In genomic region chr6:152979116-152979515, GRCh38 we compare ENCODE assay signal across 1 cellular context.
TF ChIP-seq lines count a peak whose summit lies in the region.

No MANE protein-coding gene starts in this region.

TF ChIP-seq in IMR-90, 13 proteins besides CTCF, POLR2A, EP300 and RAD21:
- TF ChIP-seq CEBPB (IDR thresholded peaks at IDR 0.05; ENCODE audit: low read depth, low read length) (no peak), RCOR1 (IDR thresholded peaks at IDR 0.05; ENCODE audit: insufficient replicate concordance, low read length) (no peak), BHLHE40 (IDR thresholded peaks at IDR 0.05; ENCODE audit: low read depth, low read length) (no peak), MXI1 (IDR thresholded peaks at IDR 0.05; ENCODE audit: borderline replicate concordance, low read depth, low read length) (no peak), FOS (IDR thresholded peaks at IDR 0.05; ENCODE audit: low read depth, low read length) (no peak), MAZ (IDR thresholded peaks at IDR 0.05; ENCODE audit: borderline replicate concordance, low read depth, low read length) (no peak), SMC3 (IDR thresholded peaks at IDR 0.05; ENCODE audit: low read depth, low read length) (no peak), RFX5 (IDR thresholded peaks at IDR 0.05; ENCODE audit: low read depth, low read length) (no peak), CHD1 (IDR thresholded peaks at IDR 0.05; ENCODE audit: low read depth, low read length) (no peak)
